In genomic region chr6:89580997-89581666, GRCh38 we compare ENCODE assay signal across 24 cellular contexts. TPM values are rescaled to one million over a fixed set of nuclear protein-coding genes. Genes with fewer than 3 reads are reported as not detected.
A peak's percentile ranks its signal among the peaks of the same experiment; 100 is the strongest.
DNase-seq lines count a peak whose midpoint lies in the region; ATAC-seq and TF ChIP-seq lines count a peak whose summit lies in the region.
"Had no signal": no experiment of that assay in that cellular context is flagged by ENCODE, and none has a peak within 500 bp of the region (broad histone marks: within the 10 kb centered on the region; RNA-seq: fewer than 3 reads in every experiment).

No MANE protein-coding gene starts in this region.

- no peaks in the 10 kb centered on the region for H3K9me3 ChIP-seq in CD4-positive, alpha-beta T cell (ENCODE audit: control insufficient read depth, low read length)
- H3K9me3 ChIP-seq: BE2C, ovary, SK-N-SH had no signal

- intact Hi-C loops in CD4-positive, alpha-beta T cell (cut with DNase I, micrococcal nuclease) = no loop called here

- no peaks in the 10 kb centered on the region for H3K27me3 ChIP-seq in GM23338 (ENCODE audit: insufficient read depth)
- H3K27me3 ChIP-seq in CD4-positive, alpha-beta T cell (ENCODE audit: control insufficient read depth, insufficient read depth, low read length) = no peaks in the 10 kb centered on the region
- H3K27me3 ChIP-seq: BE2C, ovary had no signal

- H3K4me3 Mint-ChIP-seq in GM23338 = no peak overlapping the region
- H3K4me3 Mint-ChIP-seq in CD4-positive, alpha-beta T cell = no peak overlapping the region
- H3K4me3 Mint-ChIP-seq: activated CD4-positive, alpha-beta memory T cell treated with anti-CD3 and anti-CD28 coated beads for 36 hours; activated T-helper 1 cell treated with anti-CD3 and anti-CD28 coated beads, Interleukin-12 subunit alpha, Interleukin-12 subunit beta, Interleukin-2, Interleukin-4 antibody, amounts not matched to agents 30 ng/mL and 10 ng/mL and 1 ng/mL, durations not matched to agents 14 hours and 24 hours and 36 hours; dendritic cell treated with granulocyte-macrophage colony-stimulating factor and Interleukin-4, amounts not matched to agents 40 ng/mL and 50 ng/mL, for 4 days; memory B cell; nephron progenitor cell; stimulated activated memory B cell treated with anti-CD40 and anti-IgM and Interleukin-4, amounts not matched to agents 10 μg/mL and 1 μg/mL and 100 μg/mL, for 72 hours; T-helper 1 cell treated with Interleukin-12 subunit alpha and Interleukin-12 subunit beta and Interleukin-4 antibody, amounts not matched to agents 30 μg/mL and 1 μg/mL, for 36 hours; type B pancreatic cell had no signal

- no peaks in the 10 kb centered on the region for H3K9me2 ChIP-seq in GM23338 (ENCODE audit: insufficient read depth)
- H3K9me2 ChIP-seq: SK-N-SH had no signal

- no peak overlapping the region for H2AFZ ChIP-seq in GM23338
- H2AFZ ChIP-seq: GM23248 had no signal

- H3K4me1 ChIP-seq in GM23338 (ENCODE audit: insufficient read depth) = no peaks in the 10 kb centered on the region
- H3K4me1 ChIP-seq: BE2C had no signal

- H3F3A ChIP-seq in GM23338 (replicated peaks; ENCODE audit: low read depth) = no peaks in the 10 kb centered on the region

- H3K4me3 ChIP-seq in GM23338 = no peak overlapping the region
- H3K4me3 ChIP-seq: GM23248, ovary had no signal

- DNase-seq in NCI-H510A treated with DMSO at 0.1 percent for 48 hours (lab: John Stamatoyannopoulos, UW) (peak; percentile 29), NCI-H510A (lab: John Stamatoyannopoulos, UW) (no peak), GM23338 (ENCODE audit: low spot score) (no peak), NCI-H2196 (lab: John Stamatoyannopoulos, UW; ENCODE audit: unreplicated experiment) (peak; percentile 40), left lobe of liver (ENCODE audit: low spot score) (no peak), islet precursor cell (no peak)
- DNase-seq in CD4-positive, alpha-beta T cell = no peak
- DNase-seq: activated CD4-positive, alpha-beta memory T cell treated with anti-CD3 and anti-CD28 coated beads for 36 hours; activated CD4-positive, alpha-beta T cell treated with anti-CD3 and anti-CD28 coated beads for 1 hour; activated CD8-positive, alpha-beta memory T cell treated with anti-CD3 and anti-CD28 coated beads, Interleukin-2, amount 50 U/mL, for 48 hours; activated naive CD4-positive, alpha-beta T cell treated with Interleukin-2 at 50 U/mL for 16 hours; BE2C; GM23248; nephron progenitor cell; ovary; SK-N-SH had no signal

- H4K20me1 ChIP-seq in GM23338 (replicated peaks; ENCODE audit: insufficient read depth) = no peaks in the 10 kb centered on the region

- no peaks in the 10 kb centered on the region for H3K79me2 ChIP-seq in GM23338 (replicated peaks; ENCODE audit: insufficient read depth)

- peaks cover 5% of the 10 kb centered on the region for H3K27me3 Mint-ChIP-seq in GM23338 (ENCODE audit: insufficient read depth, low read depth, poor library complexity)
- H3K27me3 Mint-ChIP-seq in CD4-positive, alpha-beta T cell = no peaks in the 10 kb centered on the region
- H3K27me3 Mint-ChIP-seq: activated CD4-positive, alpha-beta memory T cell treated with anti-CD3 and anti-CD28 coated beads for 36 hours; dendritic cell treated with granulocyte-macrophage colony-stimulating factor and Interleukin-4, amounts not matched to agents 40 ng/mL and 50 ng/mL, for 4 days; IgD-negative memory B cell; stimulated activated memory B cell treated with anti-CD40 and anti-IgM and Interleukin-4, amounts not matched to agents 10 μg/mL and 1 μg/mL and 100 μg/mL, for 72 hours; type B pancreatic cell had no signal

- H3K27ac Mint-ChIP-seq in GM23338 = no peak overlapping the region
- no peak overlapping the region for H3K27ac Mint-ChIP-seq in CD4-positive, alpha-beta T cell
- H3K27ac Mint-ChIP-seq: activated CD4-positive, alpha-beta memory T cell treated with anti-CD3 and anti-CD28 coated beads for 36 hours; activated T-helper 1 cell treated with anti-CD3 and anti-CD28 coated beads, Interleukin-12 subunit alpha, Interleukin-12 subunit beta, Interleukin-2, Interleukin-4 antibody, amounts not matched to agents 30 ng/mL and 10 ng/mL and 1 ng/mL, durations not matched to agents 14 hours and 24 hours and 36 hours; dendritic cell treated with granulocyte-macrophage colony-stimulating factor and Interleukin-4, amounts not matched to agents 40 ng/mL and 50 ng/mL, for 4 days; IgD-negative memory B cell; memory B cell; stimulated activated memory B cell treated with anti-CD40 and anti-IgM and Interleukin-4, amounts not matched to agents 10 μg/mL and 1 μg/mL and 100 μg/mL, for 72 hours; T-helper 1 cell treated with Interleukin-12 subunit alpha and Interleukin-12 subunit beta and Interleukin-4 antibody, amounts not matched to agents 30 μg/mL and 1 μg/mL, for 36 hours; type B pancreatic cell had no signal

- H3K36me3 Mint-ChIP-seq in GM23338 (ENCODE audit: low read depth) = no peaks in the 10 kb centered on the region
- no peaks in the 10 kb centered on the region for H3K36me3 Mint-ChIP-seq in CD4-positive, alpha-beta T cell (ENCODE audit: low read depth)
- H3K36me3 Mint-ChIP-seq: activated CD4-positive, alpha-beta memory T cell treated with anti-CD3 and anti-CD28 coated beads for 36 hours had no signal

- peaks cover 16% of the 10 kb centered on the region for H3K4me1 Mint-ChIP-seq in GM23338
- no peaks in the 10 kb centered on the region for H3K4me1 Mint-ChIP-seq in CD4-positive, alpha-beta T cell (ENCODE audit: low read depth)
- H3K4me1 Mint-ChIP-seq: IgD-negative memory B cell; stimulated activated memory B cell treated with anti-CD40 and anti-IgM and Interleukin-4, amounts not matched to agents 10 μg/mL and 1 μg/mL and 100 μg/mL, for 72 hours had no signal

- H3K9me3 Mint-ChIP-seq in GM23338 = no peaks in the 10 kb centered on the region; the same call in 2 of the 3 replicates
- no peaks in the 10 kb centered on the region for H3K9me3 Mint-ChIP-seq in CD4-positive, alpha-beta T cell
- H3K9me3 Mint-ChIP-seq: activated CD4-positive, alpha-beta memory T cell treated with anti-CD3 and anti-CD28 coated beads for 36 hours; activated T-helper 1 cell treated with anti-CD3 and anti-CD28 coated beads, Interleukin-12 subunit alpha, Interleukin-12 subunit beta, Interleukin-2, Interleukin-4 antibody, amounts not matched to agents 30 ng/mL and 10 ng/mL and 1 ng/mL, durations not matched to agents 14 hours and 24 hours and 36 hours; dendritic cell treated with granulocyte-macrophage colony-stimulating factor and Interleukin-4, amounts not matched to agents 40 ng/mL and 50 ng/mL, for 4 days; IgD-negative memory B cell; memory B cell; nephron progenitor cell; stimulated activated memory B cell treated with anti-CD40 and anti-IgM and Interleukin-4, amounts not matched to agents 10 μg/mL and 1 μg/mL and 100 μg/mL, for 72 hours; T-helper 1 cell treated with Interleukin-12 subunit alpha and Interleukin-12 subunit beta and Interleukin-4 antibody, amounts not matched to agents 30 μg/mL and 1 μg/mL, for 36 hours had no signal

- H3K36me3 ChIP-seq in GM23338 (ENCODE audit: insufficient read depth) = no peaks in the 10 kb centered on the region
- H3K36me3 ChIP-seq: BE2C, ovary had no signal

- POLR2A ChIA-PET in CD4-positive, alpha-beta T cell (lab: Charles Lee) = no interaction called here

- ATAC-seq in GM23338 = peak; percentile 76
- ATAC-seq in left lobe of liver = peak; percentile 54
- no peak for ATAC-seq in CD4-positive, alpha-beta T cell (ENCODE audit: poor library complexity)
- ATAC-seq in activated CD4-positive, CD25-positive, alpha-beta regulatory T cell treated with anti-CD3 and anti-CD28 coated beads, Interleukin-2, amount 50 U/mL, for 24 hours = no peak
- ATAC-seq: stimulated activated memory B cell treated with anti-CD40 and anti-IgM and Interleukin-4, amounts not matched to agents 10 μg/mL and 1 μg/mL and 100 μg/mL, for 72 hours had no signal

- no peak overlapping the region for H3K4me2 ChIP-seq in GM23338
- H3K4me2 ChIP-seq: SK-N-SH had no signal

- peak in 1 of 2 experiments; percentile 25; a peak in 1 of 4 replicates for TF ChIP-seq CTCF in GM23338 (conservative IDR thresholded peaks at IDR 0.05; ENCODE audit: low read depth in 2 of 2)
- TF ChIP-seq CTCF in CD4-positive, alpha-beta T cell (IDR thresholded peaks at IDR 0.05) = no peak

- CTCF ChIA-PET in CD4-positive, alpha-beta T cell (lab: Charles Lee) = interaction anchor here (0.6 kb wide), 1 partner anchor 698 kb away, joined by 3 read pairs; no protein-coding TSS in a partner anchor

- no peak overlapping the region for H3K27ac ChIP-seq in GM23338 (ENCODE audit: low read depth)
- H3K27ac ChIP-seq in CD4-positive, alpha-beta T cell (ENCODE audit: low read depth, low read length) = no peak overlapping the region
- H3K27ac ChIP-seq: GM23248, ovary had no signal

TF ChIP-seq in GM23338, 12 proteins besides CTCF, POLR2A, EP300 and RAD21:
- TF ChIP-seq ZNF114 (CRISPR knock-in tag; IDR thresholded peaks at IDR 0.05) = no peak
- TF ChIP-seq JUNB (IDR thresholded peaks at IDR 0.05; ENCODE audit: unreplicated experiment) = no peak
- no peak for TF ChIP-seq CREB1 (CRISPR knock-in tag; IDR thresholded peaks at IDR 0.05; ENCODE audit: low read depth)
- TF ChIP-seq EZH2 (IDR thresholded peaks at IDR 0.05; ENCODE audit: low read depth, unreplicated experiment) = no peak
- no peak for TF ChIP-seq ETS1 (IDR thresholded peaks at IDR 0.05)
- no peak for TF ChIP-seq ZNF331 (CRISPR knock-in tag; IDR thresholded peaks at IDR 0.05; ENCODE audit: low read depth)
- TF ChIP-seq STAT1 (IDR thresholded peaks at IDR 0.05; ENCODE audit: unreplicated experiment) = no peak
TF ChIP-seq in GM23338: peak in this region for 0.

RNA-seq across cellular contexts. Expression of gene LYRM2, which starts 57.4 kb away (rescaled TPM):
- 13.0 and 20.3 TPM in 2 replicates for total RNA-seq in GM23338 (2014; rRNA removed; shearing (Covaris generic))
- 48.9 and 67.3 TPM in 2 replicates for polyA plus RNA-seq in GM23338 (2016; fragmentation: Nextera tagmentation; extraction: Ambion mirVana)
- 11.7 TPM for total RNA-seq in left lobe of liver
- 10 to 100 TPM; 12.3 to 16.3 TPM for total RNA-seq in CD4-positive, alpha-beta T cell

Comparison
In these comparisons a context has a peak if more than half of its experiments do, and no peak if none do; other contexts are left out.
1. DNase-seq: peak in NCI-H510A treated with DMSO at 0.1 percent for 48 hours (single experiment) and NCI-H2196 (single experiment); none in NCI-H510A (single experiment), GM23338 (single experiment), left lobe of liver (single experiment), CD4-positive, alpha-beta T cell (0 of 10) and islet precursor cell (single experiment).
2. ATAC-seq: peak in GM23338 (single experiment) and left lobe of liver (single experiment); none in CD4-positive, alpha-beta T cell (single experiment) and activated CD4-positive, CD25-positive, alpha-beta regulatory T cell treated with anti-CD3 and anti-CD28 coated beads, Interleukin-2, amount 50 U/mL, for 24 hours (0 of 2).